ENCODE assay signal across 29 cellular contexts in the genomic region with DNA sequence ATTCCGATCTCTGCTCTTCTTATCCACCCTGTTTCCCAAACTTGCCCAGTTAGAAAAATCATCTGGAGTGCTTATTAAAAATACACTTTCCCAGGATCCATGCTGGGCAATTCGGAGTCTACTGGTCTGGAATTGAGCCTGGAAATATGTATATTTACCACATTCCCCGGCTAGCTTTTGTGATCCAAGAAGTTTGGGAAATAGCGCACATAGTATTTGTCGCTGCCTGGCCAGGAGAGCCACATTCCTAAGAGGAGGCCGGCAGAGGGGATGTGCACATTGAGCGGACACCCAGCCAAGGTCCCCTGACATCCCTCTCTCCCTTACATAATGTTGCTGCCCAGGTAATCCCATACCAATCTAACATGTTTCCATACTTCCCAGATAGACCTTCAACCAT.
"Had no signal": no experiment of that assay in that cellular context is flagged by ENCODE, and none has a peak within 500 bp of the region (broad histone marks: within the 10 kb centered on the region; RNA-seq: fewer than 3 reads in every experiment).

No MANE protein-coding gene starts in this region.

- H3K27me3 ChIP-seq: ovary, testis, upper lobe of left lung, vagina had no signal

- H3K27ac ChIP-seq: ovary, parathyroid adenoma, psoas muscle, skin epidermis, spleen, suprapubic skin, testis, tibial artery, transverse colon, upper lobe of left lung, vagina had no signal

- H3K9ac ChIP-seq: parathyroid adenoma had no signal

- H3K4me1 ChIP-seq: parathyroid adenoma, psoas muscle had no signal

- H3K9me3 ChIP-seq: ovary, psoas muscle, suprapubic skin, testis, tibial artery, vagina had no signal

- H3K36me3 ChIP-seq: ovary, spleen, suprapubic skin, tibial artery, transverse colon, upper lobe of left lung, vagina had no signal

- DNase-seq: naive thymus-derived CD8-positive, alpha-beta T cell; nephron progenitor cell; occipital lobe; ovary; posterior cingulate gyrus; psoas muscle; right cardiac atrium; spleen; stimulated activated CD4-positive, alpha-beta T cell treated with anti-CD3 and anti-CD28 coated beads, Interleukin-12 subunit alpha, Interleukin-12 subunit beta, amount 100 ng/mL, for 4 hours; stimulated activated CD4-positive, alpha-beta T cell treated with anti-CD3 and anti-CD28 coated beads, Interleukin-1b, Interleukin-23, amount 100 ng/mL, for 48 hours; stimulated activated CD4-positive, alpha-beta T cell treated with anti-CD3 and anti-CD28 coated beads, Interleukin-4, amount 100 ng/mL, for 1 hour; stimulated activated CD4-positive, alpha-beta T cell treated with anti-CD3 and anti-CD28 coated beads, Interleukin-4, amount 100 ng/mL, for 4 hours; stimulated activated CD8-positive, alpha-beta memory T cell treated with anti-CD3 and anti-CD28 coated beads, Interleukin-4, amount 100 ng/mL, for 48 hours; stimulated activated naive CD4-positive, alpha-beta T cell; stimulated activated naive CD8-positive, alpha-beta T cell treated with anti-CD3 and anti-CD28 coated beads, Interleukin-15, amount 100 ng/mL, for 72 hours; stimulated activated naive CD8-positive, alpha-beta T cell treated with anti-CD3 and anti-CD28 coated beads, Interleukin-15, Interleukin-2, amounts not matched to agents 100 U/mL and 50 U/mL, for 24 hours; substantia nigra; testis; transverse colon had no signal

- H3K4me2 ChIP-seq: smooth muscle cell had no signal

- ATAC-seq: naive thymus-derived CD8-positive, alpha-beta T cell; natural killer cell treated with Interleukin-12 subunit alpha and Interleukin-12 subunit beta and Interleukin-15 and Interleukin-18, amount 100 ng/mL, for 72 hours; psoas muscle; right cardiac atrium; sciatic nerve; stimulated activated memory B cell treated with anti-CD40 and anti-IgM and Interleukin-4, amounts not matched to agents 10 μg/mL and 1 μg/mL and 100 μg/mL, for 72 hours; stimulated activated naive CD8-positive, alpha-beta T cell treated with anti-CD3 and anti-CD28 coated beads, Interleukin-15, amount 100 ng/mL, for 72 hours; stimulated activated naive CD8-positive, alpha-beta T cell treated with anti-CD3 and anti-CD28 coated beads, Interleukin-15, Interleukin-2, amounts not matched to agents 100 U/mL and 50 U/mL, for 24 hours had no signal

- H3K4me3 ChIP-seq: ovary, psoas muscle, skin epidermis, smooth muscle cell, spleen, suprapubic skin, testis, tibial artery, transverse colon, upper lobe of left lung, vagina had no signal

- H2AFZ ChIP-seq: parathyroid adenoma had no signal
